ENCODE assay signal across 8 cellular contexts in the genomic region with DNA sequence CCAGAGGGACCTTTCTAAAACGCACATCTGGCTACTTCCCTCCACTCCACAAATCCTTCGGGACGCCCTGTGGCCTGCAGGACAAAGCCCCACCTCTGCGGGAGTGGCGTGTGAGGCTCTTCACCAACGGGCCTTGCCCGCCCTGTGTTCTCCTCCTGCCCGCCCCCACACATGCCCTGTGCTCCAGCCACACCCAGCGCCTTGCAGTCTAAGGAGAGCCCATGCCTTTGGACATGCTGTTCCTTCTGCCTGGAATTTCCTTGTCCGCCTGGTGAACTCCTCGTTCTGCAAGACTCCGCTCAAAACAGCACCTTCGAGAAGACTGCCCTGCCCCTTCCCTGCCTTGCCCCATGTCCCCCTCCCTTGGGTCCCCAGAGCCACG. TPM values are rescaled to one million over a fixed set of nuclear protein-coding genes. Genes with fewer than 3 reads are reported as not detected.
DNase-seq lines count a peak whose midpoint lies in the region; ATAC-seq and TF ChIP-seq lines count a peak whose summit lies in the region.
"Had no signal": no experiment of that assay in that cellular context is flagged by ENCODE, and none has a peak within 500 bp of the region (broad histone marks: within the 10 kb centered on the region; RNA-seq: fewer than 3 reads in every experiment).

No MANE protein-coding gene starts in this region.

- no peaks in the 10 kb centered on the region for H3K9me3 Mint-ChIP-seq in chondrocyte (ENCODE audit: low read depth)

- BruUV-seq in HCT116 (replicated peaks; lab: Mats Ljungman, UMichigan): no TSS peak

- H2AFZ ChIP-seq in HCT116 (ENCODE audit: low read depth, low read length, poor library complexity, severe bottlenecking): no peak overlapping the region
- no peak overlapping the region for H2AFZ ChIP-seq in neuronal stem cell (ENCODE audit: low read length)

- RAD21 ChIA-PET in HCT116 (lab: Charles Lee; ENCODE audit: low non-redundant PET in 1 of 2, low total read pairs in 2 of 2, uncharacterized antibody in 2 of 2, unreplicated experiment in 2 of 2): no interaction called here

- POLR2A ChIA-PET in HCT116 (lab: Charles Lee): interaction anchor here (0.6 kb wide), 1 partner anchor 17 kb away, joined by 3 read pairs; a partner anchor contains a TSS

- peaks cover 46% of the 10 kb centered on the region for H3K36me3 Mint-ChIP-seq in chondrocyte (ENCODE audit: low read depth)

- H3K4ac ChIP-seq in neuronal stem cell (ENCODE audit: low read length): no peak overlapping the region

- H3K9ac ChIP-seq in HCT116 (ENCODE audit: low read length) (0 out of 2 replicates have a peak overlapping the region, but pooled peaks have one; percentile 1), neuronal stem cell (ENCODE audit: low read depth, low read length, poor library complexity) (no peak overlapping the region)

- H3K4me1 ChIP-seq in HCT116 (ENCODE audit: control insufficient read depth in 1 of 2, insufficient read depth in 2 of 2, low read length in 2 of 2) (peaks cover 0 to 46% of the 10 kb centered on the region in 2 experiments; a peak in 2 of 4 replicates), neuronal stem cell (ENCODE audit: control insufficient read depth in 2 of 2, insufficient read depth in 1 of 2, low read depth in 1 of 2, low read length in 2 of 2) (no peaks in the 10 kb centered on the region)

- intact Hi-C loops in HCT116 (cut with micrococcal nuclease): no loop called here

- CTCF ChIA-PET in HCT116 (lab: Charles Lee): no interaction called here

- H3K4me3 Mint-ChIP-seq in chondrocyte (ENCODE audit: unreplicated experiment): no peak overlapping the region

- peaks cover 35% of the 10 kb centered on the region for H3K79me1 ChIP-seq in neuronal stem cell (ENCODE audit: low read depth, low read length)

- ATAC-seq in HCT116: peak; percentile 41
- no peak for ATAC-seq in HG03442 (IDR thresholded peaks at IDR 0.05; ENCODE audit: unreplicated experiment)

- H3K27me3 Mint-ChIP-seq in chondrocyte (ENCODE audit: low read depth): no peaks in the 10 kb centered on the region

- H3K36me3 ChIP-seq in HCT116 (ENCODE audit: control insufficient read depth in 1 of 2, insufficient read depth in 2 of 2, low read length in 2 of 2) (peaks cover 40 to 82% of the 10 kb centered on the region in 2 experiments), neuronal stem cell (replicated peaks in 1 of 2; ENCODE audit: control insufficient read depth in 2 of 2, insufficient read depth in 2 of 2, low read length in 2 of 2) (peaks cover 85 to 99% of the 10 kb centered on the region in 2 donors)

- no peak overlapping the region for H2BK12ac ChIP-seq in neuronal stem cell (ENCODE audit: low read length)

- H3K79me2 ChIP-seq in HCT116 (ENCODE audit: insufficient read depth, low read length): peaks cover 89% of the 10 kb centered on the region

- H3K27me3 ChIP-seq in HCT116 (ENCODE audit: insufficient read depth, low read length) (no peaks in the 10 kb centered on the region), neuronal stem cell (ENCODE audit: control insufficient read depth in 3 of 3, insufficient read depth in 3 of 3, low read depth in 1 of 3, low read length in 3 of 3) (no peaks in the 10 kb centered on the region)

- H3K14ac ChIP-seq in neuronal stem cell (ENCODE audit: low read length): no peak overlapping the region

- H4K91ac ChIP-seq in neuronal stem cell (ENCODE audit: low read depth, low read length, poor library complexity): no peak overlapping the region

- DNase-seq in HCT116 (ENCODE audit: low read depth, low spot score): no peak
- peak; percentile 86 for DNase-seq in chondrocyte (ENCODE audit: low spot score)
- DNase-seq in neuronal stem cell (ENCODE audit: low spot score): no peak
- no peak for DNase-seq in GM13977 (ENCODE audit: low spot score)
- no peak for DNase-seq in NOMO-1 treated with DMSO at 0.1 percent for 48 hours (lab: John Stamatoyannopoulos, UW; ENCODE audit: unreplicated experiment)

- no peak for TF ChIP-seq CTCF in HCT116 (IDR thresholded peaks at IDR 0.05 in 2 of 3, conservative IDR thresholded peaks at IDR 0.05 in 1 of 3; ENCODE audit: borderline replicate concordance in 1 of 3, insufficient read depth in 1 of 3, low read depth in 2 of 3, low read length in 2 of 3)
- TF ChIP-seq CTCF in chondrocyte (IDR thresholded peaks at IDR 0.05): no peak
- no peak for TF ChIP-seq CTCF in GM13977 (IDR thresholded peaks at IDR 0.05; ENCODE audit: extremely low read depth, insufficient read depth, missing control alignments)

- no peak overlapping the region for H2AK5ac ChIP-seq in neuronal stem cell (ENCODE audit: low read depth, low read length)

- peaks cover 18% of the 10 kb centered on the region for H3K4me1 Mint-ChIP-seq in chondrocyte (ENCODE audit: low read depth)

- H4K8ac ChIP-seq in neuronal stem cell (ENCODE audit: low read depth, low read length): no peak overlapping the region

- no peaks in the 10 kb centered on the region for H3K9me2 ChIP-seq in HCT116 (ENCODE audit: insufficient read depth)

- no CpG with 5 or more reads among the region's 14 CpGs for WGBS in neuronal stem cell (ENCODE audit: extremely low coverage in 2 of 2, insufficient read length in 2 of 2, insufficient replicate concordance in 1 of 2), 2 donors

- no peak overlapping the region for H2BK120ac ChIP-seq in neuronal stem cell (ENCODE audit: low read depth, low read length)

- H3K27ac Mint-ChIP-seq in chondrocyte (ENCODE audit: unreplicated experiment): peak overlapping the region; percentile 69

- H2BK15ac ChIP-seq in neuronal stem cell (ENCODE audit: low read length): no peak overlapping the region

- no peak overlapping the region for H3K4me2 ChIP-seq in HCT116 (ENCODE audit: low read length)
- H3K4me2 ChIP-seq in neuronal stem cell (ENCODE audit: insufficient read depth, low read length, poor library complexity, severe bottlenecking): no peak overlapping the region

- no peaks in the 10 kb centered on the region for H3K9me3 ChIP-seq in HCT116 (ENCODE audit: control insufficient read depth in 1 of 2, insufficient read depth in 1 of 2, low read depth in 1 of 2, low read length in 2 of 2)
- H3K9me3 ChIP-seq in neuronal stem cell (replicated peaks in 1 of 2; ENCODE audit: control insufficient read depth in 2 of 2, insufficient read depth in 1 of 2, low read depth in 1 of 2, low read length in 2 of 2): peaks cover 9% of the 10 kb centered on the region in 2 donors

- H2BK5ac ChIP-seq in neuronal stem cell (ENCODE audit: low read length): no peak overlapping the region

- no peak for TF ChIP-seq POLR2A in HCT116 (IDR thresholded peaks at IDR 0.05; ENCODE audit: borderline replicate concordance, extremely low read depth, insufficient read depth, insufficient read length)

- H3K23ac ChIP-seq in neuronal stem cell (ENCODE audit: low read depth, low read length, poor library complexity): peak overlapping the region; percentile 60

- H3K4me3 ChIP-seq in HCT116 (replicated peaks in 1 of 2; ENCODE audit: low read depth in 1 of 2, low read length in 2 of 2) (no peak overlapping the region), neuronal stem cell (ENCODE audit: low read length in 2 of 2) (no peak overlapping the region)

- in situ Hi-C loops in GM13977 (cut with MboI; ENCODE audit: low pct_unique_long_range_greater_than_20kb, low sequenced_read_pairs, unreplicated experiment): no loop called here

- TF ChIP-seq RAD21 in HCT116 (IDR thresholded peaks at IDR 0.05; ENCODE audit: low read depth): no peak

- H3K18ac ChIP-seq in neuronal stem cell (ENCODE audit: low read length): no peak overlapping the region

- H3K27ac ChIP-seq in HCT116 (ENCODE audit: low read depth, low read length) (peak overlapping the region; percentile 34; the same call in 1 of the 2 replicates), neuronal stem cell (replicated peaks; ENCODE audit: low read length) (no peak overlapping the region)

- peaks cover 16% of the 10 kb centered on the region; the same call in 1 of the 2 replicates for H4K20me1 ChIP-seq in HCT116 (ENCODE audit: insufficient read depth)

TF ChIP-seq in HCT116, 20 proteins besides CTCF, POLR2A, EP300 and RAD21:
- TF ChIP-seq SIN3A (IDR thresholded peaks at IDR 0.05; ENCODE audit: low read depth) (no peak), ELF1 (IDR thresholded peaks at IDR 0.05; ENCODE audit: borderline replicate concordance, low read depth) (no peak)
- TF ChIP-seq, protein P1, sequence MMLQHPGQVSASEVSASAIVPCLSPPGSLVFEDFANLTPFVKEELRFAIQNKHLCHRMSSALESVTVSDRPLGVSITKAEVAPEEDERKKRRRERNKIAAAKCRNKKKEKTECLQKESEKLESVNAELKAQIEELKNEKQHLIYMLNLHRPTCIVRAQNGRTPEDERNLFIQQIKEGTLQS (IDR thresholded peaks at IDR 0.05): no peak

RNA-seq across cellular contexts. Expression of a gene that starts 7.4 kb away (rescaled TPM):
- total RNA-seq in HCT116 (2021; ENCODE audit: unreplicated experiment) (239 TPM), chondrocyte (205 to 231 TPM (median 225 TPM) in 3 replicates)
- 345 and 434 TPM in 2 replicates for polyA plus RNA-seq in HCT116 (2012)
- polyA plus RNA-seq in neuronal stem cell (2013, experiment 1 of 2): 177 TPM
- 174 TPM for polyA plus RNA-seq in neuronal stem cell (2013, experiment 2 of 2)

RNA-seq across cellular contexts. Expression of a gene that starts 17.2 kb away (rescaled TPM):
- total RNA-seq in HCT116 (2021; ENCODE audit: unreplicated experiment): 541 TPM
- polyA plus RNA-seq in HCT116 (2012): 558 and 559 TPM in 2 replicates
- total RNA-seq in chondrocyte: 363 to 615 TPM (median 378 TPM) in 3 replicates
- polyA plus RNA-seq in neuronal stem cell (2013, experiment 1 of 2): 516 TPM
- polyA plus RNA-seq in neuronal stem cell (2013, experiment 2 of 2): 512 TPM

RNA-seq across cellular contexts. Expression of a gene that starts 17.7 kb away (rescaled TPM):
- total RNA-seq in HCT116 (2021; ENCODE audit: unreplicated experiment) (not detected), chondrocyte (not detected in 3 replicates)
- polyA plus RNA-seq in HCT116 (2012): 0.08 and 0.09 TPM in 2 replicates
- polyA plus RNA-seq in neuronal stem cell (2013, experiment 1 of 2): 2.3 TPM
- polyA plus RNA-seq in neuronal stem cell (2013, experiment 2 of 2): 2.2 TPM
- total RNA-seq: endothelial cell of umbilical vein had no signal
- polyA plus RNA-seq: endothelial cell of umbilical vein had no signal

RNA-seq across cellular contexts. Expression of a gene that starts 28.6 kb away (rescaled TPM):
- not detected for total RNA-seq in HCT116 (2021; ENCODE audit: unreplicated experiment)
- not detected in 2 replicates for polyA plus RNA-seq in HCT116 (2012)
- total RNA-seq in chondrocyte: not detected in 3 replicates
- polyA plus RNA-seq in neuronal stem cell (2013, experiment 1 of 2): not detected
- not detected for polyA plus RNA-seq in neuronal stem cell (2013, experiment 2 of 2)
- total RNA-seq: activated CD8-positive, alpha-beta memory T cell treated with anti-CD3 and anti-CD28 coated beads for 36 hours; endothelial cell of umbilical vein had no signal
- polyA plus RNA-seq: endothelial cell of umbilical vein had no signal

RNA-seq across cellular contexts. Expression of a gene that starts 47.4 kb away (rescaled TPM):
- total RNA-seq in HCT116 (2021; ENCODE audit: unreplicated experiment): 0.39 TPM
- not detected in 2 replicates for polyA plus RNA-seq in HCT116 (2012)
- total RNA-seq in chondrocyte: not detected in 3 replicates
- polyA plus RNA-seq in neuronal stem cell (2013, experiment 1 of 2): not detected
- polyA plus RNA-seq in neuronal stem cell (2013, experiment 2 of 2): not detected
- total RNA-seq: endothelial cell of umbilical vein had no signal
